ENCODE assay signal across 9 cellular contexts in the genomic region with DNA sequence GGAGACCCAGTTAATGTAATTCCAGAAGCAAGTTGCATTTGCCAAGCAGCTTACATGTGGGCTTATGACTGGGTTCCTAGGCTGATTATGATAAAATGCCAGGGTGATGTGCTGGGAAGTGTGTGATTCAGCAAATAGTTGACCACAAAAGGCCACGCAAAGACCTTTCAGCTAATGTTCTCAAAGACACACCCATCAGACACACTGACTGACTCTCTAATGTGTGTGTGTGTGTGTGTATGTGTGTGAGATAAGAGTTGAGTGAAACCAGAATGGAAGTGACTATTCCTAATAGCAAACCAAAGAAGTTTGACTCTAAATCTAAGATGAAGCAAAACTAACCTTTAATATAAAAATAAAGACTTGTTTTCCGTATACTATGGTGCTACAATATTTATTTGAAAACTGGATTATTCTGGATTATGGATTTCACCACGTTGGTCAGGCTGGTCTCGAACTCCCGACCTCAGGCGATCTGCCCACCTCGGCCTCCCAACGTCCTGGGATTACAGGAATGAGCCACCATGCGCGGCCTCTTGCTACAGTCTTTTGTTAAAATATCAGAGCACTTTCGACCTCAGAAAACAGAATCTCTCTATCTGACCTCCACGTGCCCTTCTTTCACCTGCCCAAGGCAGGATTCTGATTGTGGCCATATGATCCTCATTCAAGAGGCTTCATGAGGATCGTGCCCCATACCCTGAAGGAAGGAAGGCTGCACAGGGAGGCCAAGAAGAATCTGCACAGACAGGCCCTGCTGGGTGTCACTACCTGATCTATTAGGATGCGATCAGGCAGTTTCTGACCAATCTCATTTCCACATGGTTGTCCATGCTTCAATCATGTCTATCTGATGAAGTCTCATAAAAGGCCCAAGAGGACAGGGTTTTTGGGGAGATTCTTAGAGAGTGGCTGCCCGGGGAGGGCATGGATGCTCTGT.
DNase-seq lines count a peak whose midpoint lies in the region; ATAC-seq and TF ChIP-seq lines count a peak whose summit lies in the region.
"Had no signal": no experiment of that assay in that cellular context is flagged by ENCODE, and none has a peak within 500 bp of the region (broad histone marks: within the 10 kb centered on the region; RNA-seq: fewer than 3 reads in every experiment).

No MANE protein-coding gene starts in this region.

- H3K9me3 Mint-ChIP-seq in activated T-cell treated with anti-CD3 and anti-CD28 coated beads, Interleukin-2, amount 50 U/mL, for 4 hours: no peaks in the 10 kb centered on the region
- no peaks in the 10 kb centered on the region for H3K9me3 Mint-ChIP-seq in stimulated activated naive CD8-positive, alpha-beta T cell treated with anti-CD3 and anti-CD28 coated beads, Interleukin-15, amount 100 ng/mL, for 72 hours

- H4K20me1 ChIP-seq in fibroblast of lung (ENCODE audit: control insufficient read depth, extremely low read depth, insufficient read depth, low read length): no peaks in the 10 kb centered on the region

- TF ChIP-seq CTCF in fibroblast of lung (conservative IDR thresholded peaks at IDR 0.05 in 1 of 2, IDR thresholded peaks at IDR 0.05 in 1 of 2; ENCODE audit: low read depth in 1 of 2, low read length in 2 of 2): no peak

- H3K36me3 Mint-ChIP-seq in activated T-cell treated with anti-CD3 and anti-CD28 coated beads, Interleukin-2, amount 50 U/mL, for 4 hours (ENCODE audit: insufficient read depth): peaks cover 17% of the 10 kb centered on the region

- H3K4me1 ChIP-seq in fibroblast of lung (ENCODE audit: control insufficient read depth, extremely low read depth, insufficient read depth, low read length): peaks cover 3% of the 10 kb centered on the region

- no peaks in the 10 kb centered on the region for H3K9me3 ChIP-seq in fibroblast of lung (ENCODE audit: control insufficient read depth, insufficient read depth, low read depth, low read length)
- H3K9me3 ChIP-seq: Caco-2 had no signal

- H3K27me3 ChIP-seq in fibroblast of lung (ENCODE audit: control insufficient read depth, insufficient read depth, low read length): no peaks in the 10 kb centered on the region

- H3K79me2 ChIP-seq in fibroblast of lung (ENCODE audit: control insufficient read depth, insufficient read depth, low read length): no peaks in the 10 kb centered on the region

- no peaks in the 10 kb centered on the region for H3K36me3 ChIP-seq in fibroblast of lung (ENCODE audit: control insufficient read depth, insufficient read depth, low read length)

- no peak overlapping the region for H3K9ac ChIP-seq in fibroblast of lung (ENCODE audit: insufficient read depth, low read length)

- ATAC-seq in activated T-cell treated with anti-CD3 and anti-CD28 coated beads, Interleukin-2, amount 50 U/mL, for 4 hours: peak; percentile 50 to 77
- ATAC-seq in stimulated activated naive CD8-positive, alpha-beta T cell treated with anti-CD3 and anti-CD28 coated beads, Interleukin-15, amount 100 ng/mL, for 72 hours: peak; percentile 28
- no peak for ATAC-seq in HG02981 (IDR thresholded peaks at IDR 0.05; ENCODE audit: unreplicated experiment)

- H3K27ac Mint-ChIP-seq in stimulated activated naive CD8-positive, alpha-beta T cell treated with anti-CD3 and anti-CD28 coated beads, Interleukin-15, amount 100 ng/mL, for 72 hours: peak overlapping the region; percentile 34 to 74

- H3K4me2 ChIP-seq in fibroblast of lung (ENCODE audit: extremely low read depth, insufficient read depth, low read length): no peak overlapping the region

- no peak overlapping the region for H3K4me3 ChIP-seq in fibroblast of lung (replicated peaks in 1 of 4; ENCODE audit: control extremely low read depth in 1 of 4, insufficient read depth in 1 of 4, low read depth in 3 of 4, low read length in 4 of 4)

- peak overlapping the region; percentile 6 for H3K27ac ChIP-seq in fibroblast of lung (ENCODE audit: insufficient read depth, low read length)

- H3K27me3 Mint-ChIP-seq in activated T-cell treated with anti-CD3 and anti-CD28 coated beads, Interleukin-2, amount 50 U/mL, for 4 hours (ENCODE audit: low read depth): no peaks in the 10 kb centered on the region
- no peaks in the 10 kb centered on the region for H3K27me3 Mint-ChIP-seq in stimulated activated naive CD8-positive, alpha-beta T cell treated with anti-CD3 and anti-CD28 coated beads, Interleukin-15, amount 100 ng/mL, for 72 hours

- peaks cover 13% of the 10 kb centered on the region for H3K4me1 Mint-ChIP-seq in activated T-cell treated with anti-CD3 and anti-CD28 coated beads, Interleukin-2, amount 50 U/mL, for 4 hours (ENCODE audit: low read depth)
- peaks cover 48% of the 10 kb centered on the region for H3K4me1 Mint-ChIP-seq in stimulated activated naive CD8-positive, alpha-beta T cell treated with anti-CD3 and anti-CD28 coated beads, Interleukin-15, amount 100 ng/mL, for 72 hours

- no peak overlapping the region for H2AFZ ChIP-seq in fibroblast of lung (ENCODE audit: low read length)

- DNase-seq in activated T-cell treated with anti-CD3 and anti-CD28 coated beads, Interleukin-2, amount 50 U/mL, for 4 hours: no peak
- DNase-seq in activated T-cell treated with anti-CD3 and anti-CD28 coated beads, Interleukin-2, amount 50 U/mL, for 48 hours: no peak
- DNase-seq in SW480 (ENCODE audit: low spot score): peak; percentile 95
- peak; percentile 100 for DNase-seq in fibroblast of lung (ENCODE audit: low read depth in 2 of 2)
- DNase-seq in stimulated activated naive CD8-positive, alpha-beta T cell treated with anti-CD3 and anti-CD28 coated beads, Interleukin-15, amount 100 ng/mL, for 72 hours: no peak
- no peak for DNase-seq in germinal center (ENCODE audit: low spot score)
- DNase-seq in activated CD8-positive, alpha-beta memory T cell treated with anti-CD3 and anti-CD28 coated beads, Interleukin-2, amount 50 U/mL, for 48 hours: no peak

- H3K4me3 Mint-ChIP-seq in activated T-cell treated with anti-CD3 and anti-CD28 coated beads, Interleukin-2, amount 50 U/mL, for 4 hours: no peak overlapping the region
- H3K4me3 Mint-ChIP-seq in stimulated activated naive CD8-positive, alpha-beta T cell treated with anti-CD3 and anti-CD28 coated beads, Interleukin-15, amount 100 ng/mL, for 72 hours: no peak overlapping the region

Comparison
In these comparisons a context has a peak if more than half of its experiments do, and no peak if none do; other contexts are left out.
1. DNase-seq: peak in SW480 (single experiment) and fibroblast of lung (2 of 2); none in activated T-cell treated with anti-CD3 and anti-CD28 coated beads, Interleukin-2, amount 50 U/mL, for 4 hours (single experiment), activated T-cell treated with anti-CD3 and anti-CD28 coated beads, Interleukin-2, amount 50 U/mL, for 48 hours (0 of 2), stimulated activated naive CD8-positive, alpha-beta T cell treated with anti-CD3 and anti-CD28 coated beads, Interleukin-15, amount 100 ng/mL, for 72 hours (0 of 2), germinal center (single experiment) and activated CD8-positive, alpha-beta memory T cell treated with anti-CD3 and anti-CD28 coated beads, Interleukin-2, amount 50 U/mL, for 48 hours (single experiment).